In the genomic region with DNA sequence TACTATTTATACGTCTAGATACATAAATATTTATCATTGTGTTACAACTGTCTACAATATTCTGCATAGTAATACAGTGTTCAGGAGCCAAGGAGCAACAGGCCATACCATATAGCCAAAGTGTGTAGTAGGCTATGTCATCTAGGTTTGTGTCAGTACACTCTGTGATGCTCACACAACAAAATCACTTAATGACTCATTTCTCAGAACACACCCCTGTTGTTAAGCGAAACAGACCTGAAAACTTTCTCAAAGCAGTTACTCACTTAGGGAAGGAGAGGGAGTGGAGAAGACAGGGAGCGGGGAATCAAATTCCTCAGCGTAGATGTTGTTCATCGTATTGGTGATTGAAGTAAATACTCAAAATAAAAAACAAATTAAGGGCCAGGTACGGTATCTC, we compare ENCODE assay signal across 1 cellular context.
TF ChIP-seq lines count a peak whose summit lies in the region.

No MANE protein-coding gene starts in this region.

TF ChIP-seq in GM23338, 12 proteins besides CTCF, POLR2A, EP300 and RAD21 (continued from another document):
- TF ChIP-seq, protein P1, sequence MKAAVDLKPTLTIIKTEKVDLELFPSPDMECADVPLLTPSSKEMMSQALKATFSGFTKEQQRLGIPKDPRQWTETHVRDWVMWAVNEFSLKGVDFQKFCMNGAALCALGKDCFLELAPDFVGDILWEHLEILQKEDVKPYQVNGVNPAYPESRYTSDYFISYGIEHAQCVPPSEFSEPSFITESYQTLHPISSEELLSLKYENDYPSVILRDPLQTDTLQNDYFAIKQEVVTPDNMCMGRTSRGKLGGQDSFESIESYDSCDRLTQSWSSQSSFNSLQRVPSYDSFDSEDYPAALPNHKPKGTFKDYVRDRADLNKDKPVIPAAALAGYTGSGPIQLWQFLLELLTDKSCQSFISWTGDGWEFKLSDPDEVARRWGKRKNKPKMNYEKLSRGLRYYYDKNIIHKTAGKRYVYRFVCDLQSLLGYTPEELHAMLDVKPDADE (IDR thresholded peaks at IDR 0.05) = no peak
- TF ChIP-seq, protein P2, sequence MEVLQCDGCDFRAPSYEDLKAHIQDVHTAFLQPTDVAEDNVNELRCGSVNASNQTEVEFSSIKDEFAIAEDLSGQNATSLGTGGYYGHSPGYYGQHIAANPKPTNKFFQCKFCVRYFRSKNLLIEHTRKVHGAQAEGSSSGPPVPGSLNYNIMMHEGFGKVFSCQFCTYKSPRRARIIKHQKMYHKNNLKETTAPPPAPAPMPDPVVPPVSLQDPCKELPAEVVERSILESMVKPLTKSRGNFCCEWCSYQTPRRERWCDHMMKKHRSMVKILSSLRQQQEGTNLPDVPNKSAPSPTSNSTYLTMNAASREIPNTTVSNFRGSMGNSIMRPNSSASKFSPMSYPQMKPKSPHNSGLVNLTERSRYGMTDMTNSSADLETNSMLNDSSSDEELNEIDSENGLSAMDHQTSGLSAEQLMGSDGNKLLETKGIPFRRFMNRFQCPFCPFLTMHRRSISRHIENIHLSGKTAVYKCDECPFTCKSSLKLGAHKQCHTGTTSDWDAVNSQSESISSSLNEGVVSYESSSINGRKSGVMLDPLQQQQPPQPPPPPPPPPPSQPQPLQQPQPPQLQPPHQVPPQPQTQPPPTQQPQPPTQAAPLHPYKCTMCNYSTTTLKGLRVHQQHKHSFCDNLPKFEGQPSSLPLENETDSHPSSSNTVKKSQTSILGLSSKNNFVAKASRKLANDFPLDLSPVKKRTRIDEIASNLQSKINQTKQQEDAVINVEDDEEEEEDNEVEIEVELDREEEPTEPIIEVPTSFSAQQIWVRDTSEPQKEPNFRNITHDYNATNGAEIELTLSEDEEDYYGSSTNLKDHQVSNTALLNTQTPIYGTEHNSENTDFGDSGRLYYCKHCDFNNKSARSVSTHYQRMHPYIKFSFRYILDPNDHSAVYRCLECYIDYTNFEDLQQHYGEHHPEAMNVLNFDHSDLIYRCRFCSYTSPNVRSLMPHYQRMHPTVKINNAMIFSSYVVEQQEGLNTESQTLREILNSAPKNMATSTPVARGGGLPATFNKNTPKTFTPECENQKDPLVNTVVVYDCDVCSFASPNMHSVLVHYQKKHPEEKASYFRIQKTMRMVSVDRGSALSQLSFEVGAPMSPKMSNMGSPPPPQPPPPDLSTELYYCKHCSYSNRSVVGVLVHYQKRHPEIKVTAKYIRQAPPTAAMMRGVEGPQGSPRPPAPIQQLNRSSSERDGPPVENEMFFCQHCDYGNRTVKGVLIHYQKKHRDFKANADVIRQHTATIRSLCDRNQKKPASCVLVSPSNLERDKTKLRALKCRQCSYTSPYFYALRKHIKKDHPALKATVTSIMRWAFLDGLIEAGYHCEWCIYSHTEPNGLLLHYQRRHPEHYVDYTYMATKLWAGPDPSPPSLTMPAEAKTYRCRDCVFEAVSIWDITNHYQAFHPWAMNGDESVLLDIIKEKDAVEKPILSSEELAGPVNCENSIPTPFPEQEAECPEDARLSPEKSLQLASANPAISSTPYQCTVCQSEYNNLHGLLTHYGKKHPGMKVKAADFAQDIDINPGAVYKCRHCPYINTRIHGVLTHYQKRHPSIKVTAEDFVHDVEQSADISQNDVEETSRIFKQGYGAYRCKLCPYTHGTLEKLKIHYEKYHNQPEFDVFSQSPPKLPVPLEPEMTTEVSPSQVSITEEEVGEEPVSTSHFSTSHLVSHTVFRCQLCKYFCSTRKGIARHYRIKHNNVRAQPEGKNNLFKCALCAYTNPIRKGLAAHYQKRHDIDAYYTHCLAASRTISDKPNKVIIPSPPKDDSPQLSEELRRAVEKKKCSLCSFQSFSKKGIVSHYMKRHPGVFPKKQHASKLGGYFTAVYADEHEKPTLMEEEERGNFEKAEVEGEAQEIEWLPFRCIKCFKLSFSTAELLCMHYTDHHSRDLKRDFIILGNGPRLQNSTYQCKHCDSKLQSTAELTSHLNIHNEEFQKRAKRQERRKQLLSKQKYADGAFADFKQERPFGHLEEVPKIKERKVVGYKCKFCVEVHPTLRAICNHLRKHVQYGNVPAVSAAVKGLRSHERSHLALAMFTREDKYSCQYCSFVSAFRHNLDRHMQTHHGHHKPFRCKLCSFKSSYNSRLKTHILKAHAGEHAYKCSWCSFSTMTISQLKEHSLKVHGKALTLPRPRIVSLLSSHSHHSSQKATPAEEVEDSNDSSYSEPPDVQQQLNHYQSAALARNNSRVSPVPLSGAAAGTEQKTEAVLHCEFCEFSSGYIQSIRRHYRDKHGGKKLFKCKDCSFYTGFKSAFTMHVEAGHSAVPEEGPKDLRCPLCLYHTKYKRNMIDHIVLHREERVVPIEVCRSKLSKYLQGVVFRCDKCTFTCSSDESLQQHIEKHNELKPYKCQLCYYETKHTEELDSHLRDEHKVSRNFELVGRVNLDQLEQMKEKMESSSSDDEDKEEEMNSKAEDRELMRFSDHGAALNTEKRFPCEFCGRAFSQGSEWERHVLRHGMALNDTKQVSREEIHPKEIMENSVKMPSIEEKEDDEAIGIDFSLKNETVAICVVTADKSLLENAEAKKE (CRISPR knock-in tag; IDR thresholded peaks at IDR 0.05) = no peak
